Comparison of ENCODE assay signal across 26 cellular contexts in genomic region chr2:111053266-111053665, GRCh38.
"Had no signal": no experiment of that assay in that cellular context is flagged by ENCODE, and none has a peak within 500 bp of the region (broad histone marks: within the 10 kb centered on the region; RNA-seq: fewer than 3 reads in every experiment).

No MANE protein-coding gene starts in this region.

- H3K27ac Mint-ChIP-seq: endodermal cell; natural killer cell treated with Interleukin-12 subunit alpha and Interleukin-12 subunit beta and Interleukin-15 and Interleukin-18, amount 100 ng/mL, for 72 hours; neural progenitor cell had no signal

- H2AFZ ChIP-seq: neural progenitor cell, parathyroid adenoma had no signal

- H3K27ac ChIP-seq: coronary artery, left lung, parathyroid adenoma, prostate gland, spleen, stomach, thoracic aorta, transverse colon had no signal

- H3K4me1 ChIP-seq: left lung, parathyroid adenoma, prostate gland had no signal

- H3K4me3 Mint-ChIP-seq: endodermal cell; natural killer cell treated with Interleukin-12 subunit alpha and Interleukin-12 subunit beta and Interleukin-15 and Interleukin-18, amount 100 ng/mL, for 72 hours; neural progenitor cell had no signal

- H3K36me3 Mint-ChIP-seq: natural killer cell treated with Interleukin-12 subunit alpha and Interleukin-12 subunit beta and Interleukin-15 and Interleukin-18, amount 100 ng/mL, for 72 hours; neural progenitor cell had no signal

- ATAC-seq: left lung; natural killer cell treated with Interleukin-12 subunit alpha and Interleukin-12 subunit beta and Interleukin-15 and Interleukin-18, amount 100 ng/mL, for 72 hours; sciatic nerve had no signal

- DNase-seq: effector CD4-positive, alpha-beta T cell; erythroblast; foreskin melanocyte; head of caudate nucleus; hypothalamus; left lung; mesenchymal stem cell; midbrain; occipital lobe; spleen; stimulated activated CD4-positive, alpha-beta T cell treated with anti-CD3 and anti-CD28 coated beads, Interleukin-15, amount 100 ng/mL, for 24 hours; stimulated activated CD4-positive, alpha-beta T cell treated with anti-CD3 and anti-CD28 coated beads, Interleukin-1b, Interleukin-23, amount 100 ng/mL, for 48 hours; stimulated activated CD4-positive, alpha-beta T cell treated with anti-CD3 and anti-CD28 coated beads, Interleukin-4, amount 100 ng/mL, for 24 hours; stimulated activated naive CD4-positive, alpha-beta T cell; stomach; substantia nigra; transverse colon had no signal

- H3K36me3 ChIP-seq: left lung, neural progenitor cell, prostate gland, spleen, stomach, thoracic aorta, transverse colon had no signal

- H3K9ac ChIP-seq: neural progenitor cell, parathyroid adenoma had no signal

- H3K79me2 ChIP-seq: parathyroid adenoma had no signal

- H3K4me1 Mint-ChIP-seq: endodermal cell had no signal

- H3K9me3 Mint-ChIP-seq: endodermal cell; natural killer cell treated with Interleukin-12 subunit alpha and Interleukin-12 subunit beta and Interleukin-15 and Interleukin-18, amount 100 ng/mL, for 72 hours had no signal

- H3K4me3 ChIP-seq: coronary artery, left lung, lung, neural progenitor cell, prostate gland, spleen, stomach, thoracic aorta, transverse colon had no signal

- H3K27me3 ChIP-seq: left lung, neural progenitor cell had no signal

- H3K9me3 ChIP-seq: left lung, prostate gland, spleen, stomach, thoracic aorta, transverse colon had no signal
